Comparison of ENCODE assay signal across 2 cellular contexts in genomic region chr1:211892577-211892976, GRCh38.
TF ChIP-seq lines count a peak whose summit lies in the region.

No MANE protein-coding gene starts in this region.

TF ChIP-seq in liver, 16 proteins besides CTCF, POLR2A, EP300 and RAD21 (continued from another document):
- TF ChIP-seq MAX (IDR thresholded peaks at IDR 0.05) (no peak), FOXA1 (IDR thresholded peaks at IDR 0.05) (no peak), FOXA2 (IDR thresholded peaks at IDR 0.05) (no peak), EGR1 (IDR thresholded peaks at IDR 0.05; ENCODE audit: low read depth in 2 of 2) (no peak), YY1 (IDR thresholded peaks at IDR 0.05) (peak; percentile 75), RXRA (IDR thresholded peaks at IDR 0.05) (peak in 1 of 2 donors; percentile 68), TAF1 (conservative IDR thresholded peaks at IDR 0.05) (no peak), HNF4A (conservative IDR thresholded peaks at IDR 0.05) (peak; percentile 43 to 71), SP1 (IDR thresholded peaks at IDR 0.05) (no peak), GABPA (IDR thresholded peaks at IDR 0.05 in 1 of 2, conservative IDR thresholded peaks at IDR 0.05 in 1 of 2) (no peak), REST (IDR thresholded peaks at IDR 0.05) (no peak)
TF ChIP-seq in liver: peak in this region for 4.

TF ChIP-seq in HepG2, 621 proteins besides CTCF, POLR2A, EP300 and RAD21 (continued from another document):
- TF ChIP-seq ZNF790 (CRISPR knock-in tag; IDR thresholded peaks at IDR 0.05; ENCODE audit: borderline replicate concordance), result no peak
- no peak for TF ChIP-seq MAX (IDR thresholded peaks at IDR 0.05)
- no peak for TF ChIP-seq SSRP1 (CRISPR knock-in tag; IDR thresholded peaks at IDR 0.05)
- TF ChIP-seq FOXK2 (IDR thresholded peaks at IDR 0.05), result no peak
- TF ChIP-seq ZNF550 (CRISPR knock-in tag; IDR thresholded peaks at IDR 0.05; ENCODE audit: borderline replicate concordance), result no peak
- TF ChIP-seq ZFP62 (CRISPR knock-in tag; IDR thresholded peaks at IDR 0.05), result no peak
- no peak for TF ChIP-seq ARID2 (CRISPR knock-in tag; IDR thresholded peaks at IDR 0.05; ENCODE audit: borderline replicate concordance)
- no peak for TF ChIP-seq LRRFIP1 (CRISPR knock-in tag; conservative IDR thresholded peaks at IDR 0.05)
- TF ChIP-seq U2AF2 (IDR thresholded peaks at IDR 0.05; ENCODE audit: low read depth, low read length), result no peak
- TF ChIP-seq, protein P1, sequence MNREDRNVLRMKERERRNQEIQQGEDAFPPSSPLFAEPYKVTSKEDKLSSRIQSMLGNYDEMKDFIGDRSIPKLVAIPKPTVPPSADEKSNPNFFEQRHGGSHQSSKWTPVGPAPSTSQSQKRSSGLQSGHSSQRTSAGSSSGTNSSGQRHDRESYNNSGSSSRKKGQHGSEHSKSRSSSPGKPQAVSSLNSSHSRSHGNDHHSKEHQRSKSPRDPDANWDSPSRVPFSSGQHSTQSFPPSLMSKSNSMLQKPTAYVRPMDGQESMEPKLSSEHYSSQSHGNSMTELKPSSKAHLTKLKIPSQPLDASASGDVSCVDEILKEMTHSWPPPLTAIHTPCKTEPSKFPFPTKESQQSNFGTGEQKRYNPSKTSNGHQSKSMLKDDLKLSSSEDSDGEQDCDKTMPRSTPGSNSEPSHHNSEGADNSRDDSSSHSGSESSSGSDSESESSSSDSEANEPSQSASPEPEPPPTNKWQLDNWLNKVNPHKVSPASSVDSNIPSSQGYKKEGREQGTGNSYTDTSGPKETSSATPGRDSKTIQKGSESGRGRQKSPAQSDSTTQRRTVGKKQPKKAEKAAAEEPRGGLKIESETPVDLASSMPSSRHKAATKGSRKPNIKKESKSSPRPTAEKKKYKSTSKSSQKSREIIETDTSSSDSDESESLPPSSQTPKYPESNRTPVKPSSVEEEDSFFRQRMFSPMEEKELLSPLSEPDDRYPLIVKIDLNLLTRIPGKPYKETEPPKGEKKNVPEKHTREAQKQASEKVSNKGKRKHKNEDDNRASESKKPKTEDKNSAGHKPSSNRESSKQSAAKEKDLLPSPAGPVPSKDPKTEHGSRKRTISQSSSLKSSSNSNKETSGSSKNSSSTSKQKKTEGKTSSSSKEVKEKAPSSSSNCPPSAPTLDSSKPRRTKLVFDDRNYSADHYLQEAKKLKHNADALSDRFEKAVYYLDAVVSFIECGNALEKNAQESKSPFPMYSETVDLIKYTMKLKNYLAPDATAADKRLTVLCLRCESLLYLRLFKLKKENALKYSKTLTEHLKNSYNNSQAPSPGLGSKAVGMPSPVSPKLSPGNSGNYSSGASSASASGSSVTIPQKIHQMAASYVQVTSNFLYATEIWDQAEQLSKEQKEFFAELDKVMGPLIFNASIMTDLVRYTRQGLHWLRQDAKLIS (CRISPR knock-in tag; IDR thresholded peaks at IDR 0.05), result no peak
